Comparison of ENCODE assay signal across 8 cellular contexts in genomic region chr14:69612014-69612758, GRCh38. TPM values are rescaled to one million over a fixed set of nuclear protein-coding genes. Genes with fewer than 3 reads are reported as not detected.
DNase-seq lines count a peak whose midpoint lies in the region; ATAC-seq and TF ChIP-seq lines count a peak whose summit lies in the region.

No MANE protein-coding gene starts in this region.

- H2AK9ac ChIP-seq in IMR-90 (replicated peaks; ENCODE audit: low read depth, low read length, poor library complexity): peak overlapping the region; percentile 96

- H3K27ac ChIP-seq in BLaER1: peak overlapping the region; percentile 92
- H3K27ac ChIP-seq in IMR-90 (ENCODE audit: insufficient read depth, low read length): peak overlapping the region; percentile 85

- H2BK20ac ChIP-seq in IMR-90 (ENCODE audit: low read depth, low read length): peak overlapping the region; percentile 36; the same call in 1 of the 2 replicates

- in situ Hi-C loops in IMR-90 (cut with MboI; ENCODE audit: low sequenced_read_pairs): no loop called here

- peak; percentile 5; the same call in 1 of the 2 replicates for TF ChIP-seq POLR2A in IMR-90 (IDR thresholded peaks at IDR 0.05; ENCODE audit: low read depth, low read length)

- H3K4ac ChIP-seq in IMR-90 (ENCODE audit: low read depth, low read length): peak overlapping the region; percentile 92

- peak overlapping the region; percentile 9; the same call in 1 of the 2 replicates for H4K5ac ChIP-seq in IMR-90 (ENCODE audit: low read depth, low read length)

- peak overlapping the region; percentile 89 for H2AFZ ChIP-seq in IMR-90 (replicated peaks; ENCODE audit: low read length, poor library complexity)

- H3K18ac ChIP-seq in IMR-90 (ENCODE audit: low read depth, low read length): peak overlapping the region; percentile 39

- H2BK120ac ChIP-seq in IMR-90 (ENCODE audit: low read depth, low read length): peak overlapping the region; percentile 45

- BruUV-seq in IMR-90 (replicated peaks; lab: Mats Ljungman, UMichigan): no TSS peak

- peaks cover 64% of the 10 kb centered on the region for H3K4me1 ChIP-seq in BLaER1
- peaks cover 20% of the 10 kb centered on the region for H3K4me1 ChIP-seq in IMR-90 (ENCODE audit: control insufficient read depth, insufficient read depth, low read length)

- intact Hi-C loops in IMR-90 (cut with micrococcal nuclease) (loop anchor here (2.0 to 5.0 kb wide), 2 partner anchors 35 to 107 kb away; no protein-coding TSS in a partner anchor), left colon (cut with DNase I, micrococcal nuclease) (no loop called here)

- peak overlapping the region; percentile 94 for H3K4me2 ChIP-seq in BLaER1
- peak overlapping the region; percentile 89 for H3K4me2 ChIP-seq in IMR-90 (ENCODE audit: low read depth, low read length)

- peak overlapping the region; percentile 87 for H3K56ac ChIP-seq in IMR-90 (ENCODE audit: extremely low read depth, insufficient read depth, low read length)

- H3K36me3 ChIP-seq in BLaER1 (no peaks in the 10 kb centered on the region), IMR-90 (ENCODE audit: control insufficient read depth, insufficient read depth, low read length) (no peaks in the 10 kb centered on the region)

- TF ChIP-seq CTCF in IMR-90 (conservative IDR thresholded peaks at IDR 0.05; ENCODE audit: low read depth, low read length) (no peak), choroid plexus epithelial cell (conservative IDR thresholded peaks at IDR 0.05; ENCODE audit: low read depth, low read length) (no peak)

- H2BK15ac ChIP-seq in IMR-90 (ENCODE audit: low read depth, low read length): peak overlapping the region; percentile 57; the same call in 2 of the 3 replicates

- no peak for TF ChIP-seq RAD21 in IMR-90 (IDR thresholded peaks at IDR 0.05; ENCODE audit: low read length)

- peak overlapping the region; percentile 90 for H3K14ac ChIP-seq in IMR-90 (replicated peaks; ENCODE audit: low read depth, low read length)

- H4K20me1 ChIP-seq in BLaER1 (peaks cover 49% of the 10 kb centered on the region), IMR-90 (ENCODE audit: insufficient read depth, low read length) (peaks cover 42% of the 10 kb centered on the region)

- peak; percentile 11 for ATAC-seq in GM21360 (IDR thresholded peaks at IDR 0.05; ENCODE audit: unreplicated experiment)
- ATAC-seq in IMR-90 (ENCODE audit: low read depth): peak; percentile 13
- ATAC-seq in left colon: peak; percentile 43

- H3K4me3 ChIP-seq in BLaER1 (peak overlapping the region; percentile 95), IMR-90 (ENCODE audit: insufficient read depth, low read depth, low read length) (peak overlapping the region; percentile 80), choroid plexus epithelial cell (ENCODE audit: low read depth, low read length) (peak overlapping the region; percentile 71)

- peak overlapping the region; percentile 3 to 45; a peak in 3 of 4 replicates for H4K8ac ChIP-seq in IMR-90 (ENCODE audit: low read depth in 2 of 2, low read length in 2 of 2)

- peak overlapping the region; percentile 98 for H3K23ac ChIP-seq in IMR-90 (ENCODE audit: low read depth, low read length)

- H2BK5ac ChIP-seq in IMR-90 (ENCODE audit: low read depth, low read length, poor library complexity, severe bottlenecking): peak overlapping the region; percentile 81

- WGBS in IMR-90 (ENCODE audit: extremely low coverage in 2 of 2, insufficient read length in 1 of 2), 2 experiments: 10% methylated on average over 4 of the region's 47 CpGs; no CpG with 5 or more reads in 1 of the 2 experiments

- peak; percentile 23 for DNase-seq in IMR-90
- DNase-seq in T-helper 22 cell (ENCODE audit: low read depth): peak; percentile 32
- DNase-seq in choroid plexus epithelial cell (ENCODE audit: low read depth): no peak
- DNase-seq in left colon: peak in 1 of 2 donors; percentile 56
- DNase-seq in stimulated activated CD8-positive, alpha-beta memory T cell treated with anti-CD3 and anti-CD28 coated beads, Interleukin-15, amount 100 ng/mL, for 24 hours (ENCODE audit: low read depth): peak; percentile 13
- no peak for DNase-seq in NCI-H510A treated with DMSO at 0.1 percent for 48 hours (lab: John Stamatoyannopoulos, UW)

- H3K79me1 ChIP-seq in IMR-90 (ENCODE audit: low read depth in 1 of 2, low read length in 2 of 2): peaks cover 20 to 57% of the 10 kb centered on the region in 2 experiments

- H3K9ac ChIP-seq in BLaER1: peak overlapping the region; percentile 89
- peak overlapping the region; percentile 94 for H3K9ac ChIP-seq in IMR-90 (ENCODE audit: low read depth, low read length)

- peak overlapping the region; percentile 69 for H2AK5ac ChIP-seq in IMR-90 (ENCODE audit: low read depth, low read length)

- peaks cover 18% of the 10 kb centered on the region for H3K9me1 ChIP-seq in IMR-90 (ENCODE audit: insufficient read depth, low read length)

- H3K9me3 ChIP-seq in BLaER1 (no peaks in the 10 kb centered on the region), IMR-90 (ENCODE audit: control insufficient read depth, insufficient read depth, low read length) (no peaks in the 10 kb centered on the region)

- H3K27me3 ChIP-seq in BLaER1 (no peaks in the 10 kb centered on the region), IMR-90 (ENCODE audit: control insufficient read depth, insufficient read depth, low read length) (no peaks in the 10 kb centered on the region)

- H4K91ac ChIP-seq in IMR-90 (ENCODE audit: insufficient read depth, low read depth, low read length): peak overlapping the region; percentile 58; the same call in 1 of the 2 replicates

- dilution Hi-C loops in IMR-90 (cut with HindIII; ENCODE audit: low sequenced_read_pairs, unreplicated experiment): no loop called here

- POLR2A ChIA-PET in IMR-90 (lab: Charles Lee; ENCODE audit: unreplicated experiment): interaction anchor here (0.6 to 1.1 kb wide), 3 partner anchors 95 to 308 kb away, joined by 3 to 6 read pairs (median 3); no protein-coding TSS in a partner anchor

- CTCF ChIA-PET in IMR-90 (lab: Yijun Ruan, JAX): interaction anchor here (0.8 to 1.5 kb wide), 2 partner anchors 113 to 115 kb away, joined by 3 to 5 read pairs; no protein-coding TSS in a partner anchor

TF ChIP-seq in IMR-90, 13 proteins besides CTCF, POLR2A, EP300 and RAD21:
- 0 out of 2 replicates have a peak, but pooled peaks have one; percentile 6 for TF ChIP-seq MXI1 (IDR thresholded peaks at IDR 0.05; ENCODE audit: borderline replicate concordance, low read depth, low read length)
- no peak for TF ChIP-seq FOS (IDR thresholded peaks at IDR 0.05; ENCODE audit: low read depth, low read length)

RNA-seq across cellular contexts. Expression of gene SUSD6, which starts 0.8 kb away (rescaled TPM):
- total RNA-seq in IMR-90 (2012; rRNA removed) (2.3 and 2.5 TPM in 2 replicates), left colon (10 to 100 TPM; 73.8 to 98.9 TPM)
- polyA plus RNA-seq in IMR-90 (2012; rRNA removed): 10.1 and 10.4 TPM in 2 replicates
- 5.9 and 7.7 TPM in 2 replicates for polyA plus RNA-seq in IMR-90 (2012; cell fraction: cytosol; rRNA removed)
- 21.8 and 29.0 TPM in 2 replicates for polyA plus RNA-seq in IMR-90 (2012; cell fraction: nucleus; rRNA removed; ENCODE audit: low replicate concordance)

RNA-seq across cellular contexts. Expression of gene CCDC177, which starts 37.5 kb away (rescaled TPM):
- total RNA-seq in IMR-90 (2012; rRNA removed) (not detected in 2 replicates), left colon (not detected)
- not detected in 2 replicates for polyA plus RNA-seq in IMR-90 (2012; rRNA removed)
- not detected in 2 replicates for polyA plus RNA-seq in IMR-90 (2012; cell fraction: cytosol; rRNA removed)
- not detected in 2 replicates for polyA plus RNA-seq in IMR-90 (2012; cell fraction: nucleus; rRNA removed; ENCODE audit: low replicate concordance)

Comparison
In these comparisons a context has a peak if more than half of its experiments do, and no peak if none do; other contexts are left out.
1. DNase-seq: peak in IMR-90 (single experiment), T-helper 22 cell (single experiment) and stimulated activated CD8-positive, alpha-beta memory T cell treated with anti-CD3 and anti-CD28 coated beads, Interleukin-15, amount 100 ng/mL, for 24 hours (single experiment); none in choroid plexus epithelial cell (single experiment) and NCI-H510A treated with DMSO at 0.1 percent for 48 hours (single experiment).
2. RNA of gene SUSD6, which starts 0.8 kb away (total RNA-seq): 73.8 to 98.9 TPM in left colon; 2.3 to 2.5 TPM in IMR-90; every median in the first group is over 10 times any median in the second.
3. Peak in every context shown above with its lines, with median percentiles within 50 percentile points of each other: H3K4me3 ChIP-seq and ATAC-seq.